ENCODE assay signal across 13 cellular contexts in the genomic region with DNA sequence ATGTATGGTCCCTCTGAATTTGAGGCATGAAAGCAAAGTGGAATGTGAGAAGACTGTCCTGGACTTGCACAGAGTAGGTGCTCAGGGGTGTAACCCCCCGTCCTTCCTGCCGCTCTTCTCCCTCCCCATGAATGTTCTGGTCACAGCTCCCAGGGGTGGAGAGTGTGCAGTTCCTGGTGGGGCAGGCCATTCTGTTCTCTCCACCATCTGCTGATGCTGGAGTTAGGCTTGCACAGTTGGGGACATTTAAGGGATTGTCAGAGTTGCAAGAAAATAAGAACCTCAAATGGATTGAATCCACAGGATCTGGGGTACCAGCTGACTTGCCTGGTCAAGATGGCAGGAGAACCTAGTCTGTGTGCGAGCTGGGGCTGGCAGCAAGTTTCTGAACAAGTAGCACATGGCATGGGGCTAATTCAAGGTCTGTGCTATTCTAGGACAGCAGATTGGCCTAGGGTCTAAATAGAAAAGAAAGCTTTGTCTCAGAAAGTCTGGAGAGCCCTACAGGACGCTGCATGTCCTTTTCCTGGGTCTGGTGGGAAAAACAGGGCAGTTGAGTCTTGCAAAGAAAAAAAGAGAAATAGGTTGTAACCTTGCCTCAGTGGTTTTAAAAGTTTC.
A peak's percentile ranks its signal among the peaks of the same experiment; 100 is the strongest.
DNase-seq lines count a peak whose midpoint lies in the region; ATAC-seq and TF ChIP-seq lines count a peak whose summit lies in the region.
"Had no signal": no experiment of that assay in that cellular context is flagged by ENCODE, and none has a peak within 500 bp of the region (broad histone marks: within the 10 kb centered on the region; RNA-seq: fewer than 3 reads in every experiment).

No MANE protein-coding gene starts in this region.

- H3K4me3 ChIP-seq in osteoblast (ENCODE audit: insufficient read depth, low read length) (no peak overlapping the region), vagina (no peak overlapping the region)

- H3K36me3 Mint-ChIP-seq in stimulated activated naive B cell treated with anti-CD40 and anti-IgM and Interleukin-4, amounts not matched to agents 10 μg/mL and 1 μg/mL and 100 μg/mL, for 72 hours: peaks cover 2 to 3% of the 10 kb centered on the region in 2 donors

- no peak overlapping the region for H2AFZ ChIP-seq in osteoblast (ENCODE audit: low read length)

- H3K79me2 ChIP-seq in osteoblast (ENCODE audit: insufficient read depth, low read length): peaks cover 10% of the 10 kb centered on the region

- peaks cover 6 to 18% of the 10 kb centered on the region in 2 donors for H3K4me1 Mint-ChIP-seq in stimulated activated naive B cell treated with anti-CD40 and anti-IgM and Interleukin-4, amounts not matched to agents 10 μg/mL and 1 μg/mL and 100 μg/mL, for 72 hours
- H3K4me1 Mint-ChIP-seq: central memory CD8-positive, alpha-beta T cell had no signal

- no peak overlapping the region for H3K27ac Mint-ChIP-seq in stimulated activated naive B cell treated with anti-CD40 and anti-IgM and Interleukin-4, amounts not matched to agents 10 μg/mL and 1 μg/mL and 100 μg/mL, for 72 hours
- H3K27ac Mint-ChIP-seq: stimulated activated naive CD8-positive, alpha-beta T cell treated with anti-CD3 and anti-CD28 coated beads, Interleukin-15, Interleukin-2, amounts not matched to agents 100 ng/mL and 50 ng/mL, for 24 hours had no signal

- peak overlapping the region; percentile 19 for H3K4me2 ChIP-seq in osteoblast (ENCODE audit: insufficient read depth, low read length)

- H3K27ac ChIP-seq in osteoblast (ENCODE audit: low read depth, low read length): peak overlapping the region; percentile 80
- peak overlapping the region; percentile 69 for H3K27ac ChIP-seq in vagina

- H3K9me3 ChIP-seq in osteoblast (ENCODE audit: low read depth, low read length): no peaks in the 10 kb centered on the region
- no peaks in the 10 kb centered on the region for H3K9me3 ChIP-seq in vagina

- no peaks in the 10 kb centered on the region for H4K20me1 ChIP-seq in osteoblast (ENCODE audit: insufficient read depth, low read length)

- H3K27me3 ChIP-seq in osteoblast (ENCODE audit: insufficient read depth, low read length) (no peaks in the 10 kb centered on the region), vagina (no peaks in the 10 kb centered on the region)

- H3K36me3 ChIP-seq in osteoblast (ENCODE audit: insufficient read depth, low read length) (no peaks in the 10 kb centered on the region), vagina (no peaks in the 10 kb centered on the region)

- H3K9me3 Mint-ChIP-seq in stimulated activated naive B cell treated with anti-CD40 and anti-IgM and Interleukin-4, amounts not matched to agents 10 μg/mL and 1 μg/mL and 100 μg/mL, for 72 hours: peaks cover 0 to 3% of the 10 kb centered on the region in 2 donors
- H3K9me3 Mint-ChIP-seq: central memory CD8-positive, alpha-beta T cell; stimulated activated naive CD8-positive, alpha-beta T cell treated with anti-CD3 and anti-CD28 coated beads, Interleukin-15, Interleukin-2, amounts not matched to agents 100 ng/mL and 50 ng/mL, for 24 hours had no signal

- DNase-seq in DMS 273 (lab: John Stamatoyannopoulos, UW; ENCODE audit: unreplicated experiment) (peak; percentile 53), DMS 273 treated with DMSO at 0.1 percent for 48 hours (lab: John Stamatoyannopoulos, UW) (no peak), foreskin melanocyte (peak; percentile 59), osteoblast (ENCODE audit: insufficient read length, low spot score, missing footprints) (no peak), vagina (ENCODE audit: extremely low spot score in 2 of 2) (no peak)
- DNase-seq in stimulated activated CD4-positive, alpha-beta T cell treated with anti-CD3 and anti-CD28 coated beads, Interleukin-15, amount 100 ng/mL, for 24 hours: no peak
- DNase-seq in activated CD4-positive, alpha-beta T cell treated with anti-CD3 and anti-CD28 coated beads, Interleukin-2, amount 50 U/mL, for 4 hours: no peak
- no peak for DNase-seq in stimulated activated naive B cell treated with anti-CD40 and anti-IgM and Interleukin-4, amounts not matched to agents 10 μg/mL and 1 μg/mL and 100 μg/mL, for 72 hours
- DNase-seq: 8988T; activated T-cell treated with anti-CD3 and anti-CD28 coated beads, Interleukin-2, amount 50 U/mL, for 48 hours; glutamatergic neuron had no signal

- TF ChIP-seq POLR2A in vagina (IDR thresholded peaks at IDR 0.05): no peak

- intact Hi-C loops in vagina (cut with DNase I): no loop called here

- H3K27me3 Mint-ChIP-seq in stimulated activated naive B cell treated with anti-CD40 and anti-IgM and Interleukin-4, amounts not matched to agents 10 μg/mL and 1 μg/mL and 100 μg/mL, for 72 hours: peaks cover 0 to 6% of the 10 kb centered on the region in 2 donors
- H3K27me3 Mint-ChIP-seq: stimulated activated naive CD8-positive, alpha-beta T cell treated with anti-CD3 and anti-CD28 coated beads, Interleukin-15, Interleukin-2, amounts not matched to agents 100 ng/mL and 50 ng/mL, for 24 hours had no signal

- ATAC-seq in stimulated activated naive B cell treated with anti-CD40 and anti-IgM and Interleukin-4, amounts not matched to agents 10 μg/mL and 1 μg/mL and 100 μg/mL, for 72 hours (replicated peaks): no peak

- TF ChIP-seq CTCF in osteoblast (IDR thresholded peaks at IDR 0.05; ENCODE audit: extremely low read depth, low read depth, low read length) (no peak), vagina (IDR thresholded peaks at IDR 0.05) (no peak)

- no peak overlapping the region for H3K4me3 Mint-ChIP-seq in stimulated activated naive B cell treated with anti-CD40 and anti-IgM and Interleukin-4, amounts not matched to agents 10 μg/mL and 1 μg/mL and 100 μg/mL, for 72 hours
- H3K4me3 Mint-ChIP-seq: central memory CD8-positive, alpha-beta T cell; stimulated activated naive CD8-positive, alpha-beta T cell treated with anti-CD3 and anti-CD28 coated beads, Interleukin-15, Interleukin-2, amounts not matched to agents 100 ng/mL and 50 ng/mL, for 24 hours had no signal

- peaks cover 37% of the 10 kb centered on the region for H3K4me1 ChIP-seq in osteoblast (ENCODE audit: insufficient read depth, low read length)
- H3K4me1 ChIP-seq in vagina: peaks cover 46% of the 10 kb centered on the region

Comparison
In these comparisons a context has a peak if more than half of its experiments do, and no peak if none do; other contexts are left out.
1. DNase-seq: peak in DMS 273 (single experiment) and foreskin melanocyte (single experiment); none in DMS 273 treated with DMSO at 0.1 percent for 48 hours (single experiment), osteoblast (single experiment), vagina (0 of 2), stimulated activated CD4-positive, alpha-beta T cell treated with anti-CD3 and anti-CD28 coated beads, Interleukin-15, amount 100 ng/mL, for 24 hours (single experiment), activated CD4-positive, alpha-beta T cell treated with anti-CD3 and anti-CD28 coated beads, Interleukin-2, amount 50 U/mL, for 4 hours (0 of 2) and stimulated activated naive B cell treated with anti-CD40 and anti-IgM and Interleukin-4, amounts not matched to agents 10 μg/mL and 1 μg/mL and 100 μg/mL, for 72 hours (single experiment).